ENCODE assay signal across 8 cellular contexts in genomic region chr1:181033128-181033798, GRCh38. TPM values are rescaled to one million over a fixed set of nuclear protein-coding genes. Genes with fewer than 3 reads are reported as not detected.
DNase-seq lines count a peak whose midpoint lies in the region; ATAC-seq, FAIRE-seq and TF ChIP-seq lines count a peak whose summit lies in the region.

No MANE protein-coding gene starts in this region.

- H3K4me3 ChIP-seq in right cardiac atrium (ENCODE audit: low read length) (peak overlapping the region; percentile 64), smooth muscle cell (peak overlapping the region; percentile 16)

- H3K27me3 ChIP-seq in right cardiac atrium (ENCODE audit: control insufficient read depth, insufficient read depth) (no peaks in the 10 kb centered on the region), smooth muscle cell (ENCODE audit: low read depth) (no peaks in the 10 kb centered on the region)

- peaks cover 9% of the 10 kb centered on the region for H3K4me1 ChIP-seq in right cardiac atrium (ENCODE audit: control insufficient read depth, insufficient read depth, low read length)
- H3K4me1 ChIP-seq in smooth muscle cell (ENCODE audit: low read depth): no peaks in the 10 kb centered on the region

- peaks cover 0 to 8% of the 10 kb centered on the region in 2 donors for H3K9me3 Mint-ChIP-seq in activated naive CD4-positive, alpha-beta T cell treated with anti-CD3 and anti-CD28 coated beads, Interleukin-2, amount 50 U/mL, for 72 hours

- no peaks in the 10 kb centered on the region for H4K20me1 ChIP-seq in smooth muscle cell (ENCODE audit: low read depth)

- peak; percentile 73 for FAIRE-seq in GM18507 (lab: Jason Lieb, UNC)
- no peak for FAIRE-seq in urothelium cell line (lab: Jason Lieb, UNC)

- no peaks in the 10 kb centered on the region for H3K36me3 ChIP-seq in smooth muscle cell (ENCODE audit: low read depth)

- H3K4me2 ChIP-seq in smooth muscle cell: peak overlapping the region; percentile 38

- no peak for TF ChIP-seq CTCF in smooth muscle cell (IDR thresholded peaks at IDR 0.05; ENCODE audit: borderline replicate concordance, insufficient read depth, poor library complexity, severe bottlenecking)

- peak overlapping the region; percentile 93 for H3K27ac ChIP-seq in right cardiac atrium (ENCODE audit: low read length)
- peak overlapping the region; percentile 79 for H3K27ac ChIP-seq in smooth muscle cell (ENCODE audit: low read depth)

- intact Hi-C loops in right cardiac atrium (cut with DNase I): loop anchor here in 2 of 4 donors (10.0 kb wide), 2 partner anchors 52 to 62 kb away; partner anchors contain the start of gene IER5 (in 1 of the 2)

- H3K27ac Mint-ChIP-seq in activated naive CD4-positive, alpha-beta T cell treated with anti-CD3 and anti-CD28 coated beads, Interleukin-2, amount 50 U/mL, for 72 hours: peak overlapping the region; percentile 98 to 99

- peaks cover 18 to 22% of the 10 kb centered on the region in 2 donors for H3K36me3 Mint-ChIP-seq in activated naive CD4-positive, alpha-beta T cell treated with anti-CD3 and anti-CD28 coated beads, Interleukin-2, amount 50 U/mL, for 72 hours

- ATAC-seq in HG02623 (IDR thresholded peaks at IDR 0.05; ENCODE audit: unreplicated experiment) (peak; percentile 19), right cardiac atrium (peak; percentile 82)
- ATAC-seq in activated naive CD4-positive, alpha-beta T cell treated with anti-CD3 and anti-CD28 coated beads, Interleukin-2, amount 50 U/mL, for 72 hours: peak; percentile 25 to 69

- H2AFZ ChIP-seq in smooth muscle cell (ENCODE audit: low read depth): peak overlapping the region; percentile 85

- WGBS in right cardiac atrium: 28% methylated on average over 2 of the region's 2 CpGs
- WGBS in smooth muscle cell (ENCODE audit: low lambda C conversion rate): 68% methylated on average over 2 of the region's 2 CpGs

- DNase-seq in GM18507 (ENCODE audit: extremely low spot score, insufficient read length, low read depth): no peak
- DNase-seq in NOMO-1 (lab: John Stamatoyannopoulos, UW; ENCODE audit: unreplicated experiment in 2 of 2): peak; percentile 65 to 78
- peak; percentile 36 to 64 for DNase-seq in activated naive CD4-positive, alpha-beta T cell treated with anti-CD3 and anti-CD28 coated beads, Interleukin-2, amount 50 U/mL, for 72 hours (ENCODE audit: low spot score in 2 of 2)
- DNase-seq in right cardiac atrium: peak in 1 of 3 donors; percentile 27
- no peak for DNase-seq in smooth muscle cell (lab: John Stamatoyannopoulos, UW; ENCODE audit: unreplicated experiment)
- no peak for DNase-seq in stimulated activated naive CD4-positive, alpha-beta T cell treated with Interleukin-2 at 50 U/mL for 16 hours (lab: John Stamatoyannopoulos, UW)
- DNase-seq in urothelium cell line (ENCODE audit: low spot score): no peak

- H3K79me2 ChIP-seq in smooth muscle cell (ENCODE audit: low read depth): no peaks in the 10 kb centered on the region

- H3K9ac ChIP-seq in smooth muscle cell (ENCODE audit: low read depth): no peak overlapping the region

- H3K9me3 ChIP-seq in right cardiac atrium (ENCODE audit: control insufficient read depth, low read length) (no peaks in the 10 kb centered on the region), smooth muscle cell (replicated peaks; ENCODE audit: low read depth) (no peaks in the 10 kb centered on the region)

- H3F3A ChIP-seq in smooth muscle cell (ENCODE audit: low read depth): no peaks in the 10 kb centered on the region

RNA-seq across cellular contexts. Expression of gene MR1, which starts 0.5 kb away (rescaled TPM):
- total RNA-seq in activated naive CD4-positive, alpha-beta T cell treated with anti-CD3 and anti-CD28 coated beads, Interleukin-2, amount 50 U/mL, for 72 hours: 10 to 100 TPM; 13.5 to 27.4 TPM
- 10 to 100 TPM in 3 of 4 donors, 1 to 10 TPM in 1; 9.0 to 16.1 (median 12.2) TPM for total RNA-seq in right cardiac atrium
- polyA plus RNA-seq in right cardiac atrium: 3.0 TPM
- 1.4 and 2.1 TPM in 2 replicates for total RNA-seq in smooth muscle cell
- 0.26 and 1.2 TPM in 2 replicates for polyA plus RNA-seq in smooth muscle cell

RNA-seq across cellular contexts. Expression of gene STX6, which starts 10.6 kb away (rescaled TPM):
- 10 to 100 TPM; 18.7 to 20.3 TPM for total RNA-seq in activated naive CD4-positive, alpha-beta T cell treated with anti-CD3 and anti-CD28 coated beads, Interleukin-2, amount 50 U/mL, for 72 hours
- 10 to 100 TPM in 3 of 4 donors, 1 to 10 TPM in 1; 9.5 to 13.0 (median 11.3) TPM for total RNA-seq in right cardiac atrium
- polyA plus RNA-seq in right cardiac atrium: 5.3 TPM
- 16.9 and 19.2 TPM in 2 replicates for total RNA-seq in smooth muscle cell
- polyA plus RNA-seq in smooth muscle cell: 9.3 and 12.2 TPM in 2 replicates

RNA-seq across cellular contexts. Expression of gene IER5, which starts 55.2 kb away (rescaled TPM):
- 10 to 100 TPM; 20.3 to 68.4 TPM for total RNA-seq in activated naive CD4-positive, alpha-beta T cell treated with anti-CD3 and anti-CD28 coated beads, Interleukin-2, amount 50 U/mL, for 72 hours
- total RNA-seq in right cardiac atrium (10 to 100 TPM; 21.9 to 32.6 (median 28.2) TPM), smooth muscle cell (32.6 and 35.1 TPM in 2 replicates)
- polyA plus RNA-seq in right cardiac atrium (63.8 TPM), smooth muscle cell (39.9 and 56.2 TPM in 2 replicates)

Comparison
In these comparisons a context has a peak if more than half of its experiments do, and no peak if none do; other contexts are left out.
1. DNase-seq: peak in NOMO-1 (2 of 2) and activated naive CD4-positive, alpha-beta T cell treated with anti-CD3 and anti-CD28 coated beads, Interleukin-2, amount 50 U/mL, for 72 hours (2 of 2); none in GM18507 (single experiment), smooth muscle cell (single experiment), stimulated activated naive CD4-positive, alpha-beta T cell treated with Interleukin-2 at 50 U/mL for 16 hours (single experiment) and urothelium cell line (single experiment).
2. ATAC-seq: peak in every context shown above with its lines; median percentile 82 in right cardiac atrium; 47 in activated naive CD4-positive, alpha-beta T cell treated with anti-CD3 and anti-CD28 coated beads, Interleukin-2, amount 50 U/mL, for 72 hours; 19 in HG02623.